14 cellular contexts compared by ENCODE assay signal in genomic region chr22:49738006-49738405, GRCh38.
DNase-seq lines count a peak whose midpoint lies in the region; ATAC-seq and TF ChIP-seq lines count a peak whose summit lies in the region.
"Had no signal": no experiment of that assay in that cellular context is flagged by ENCODE, and none has a peak within 500 bp of the region (broad histone marks: within the 10 kb centered on the region; RNA-seq: fewer than 3 reads in every experiment).

No MANE protein-coding gene starts in this region.

- 90% methylated on average over 12 of the region's 12 CpGs for WGBS in right cardiac atrium
- WGBS in esophagus muscularis mucosa, result 94% methylated on average over 5 of the region's 12 CpGs

- ATAC-seq in right cardiac atrium, result no peak
- ATAC-seq: A549, GM23338, HepG2 had no signal

- TF ChIP-seq POLR2A in esophagus muscularis mucosa (IDR thresholded peaks at IDR 0.05; ENCODE audit: low read depth), result no peak

- H3K4me3 ChIP-seq in right cardiac atrium (ENCODE audit: low read length), result no peak overlapping the region
- no peak overlapping the region for H3K4me3 ChIP-seq in esophagus muscularis mucosa
- H3K4me3 ChIP-seq: A549, GM23338 had no signal

- H3K4me1 ChIP-seq in right cardiac atrium (ENCODE audit: control insufficient read depth, insufficient read depth, low read length), result no peaks in the 10 kb centered on the region
- H3K4me1 ChIP-seq in esophagus muscularis mucosa, result no peaks in the 10 kb centered on the region
- H3K4me1 ChIP-seq: A549, BE2C had no signal

- H3K27me3 ChIP-seq in right cardiac atrium (ENCODE audit: control insufficient read depth, insufficient read depth) (no peaks in the 10 kb centered on the region), esophagus muscularis mucosa (peaks cover 0 to 74% (median 3%) of the 10 kb centered on the region in 4 donors)

- no peak for TF ChIP-seq EP300 in esophagus muscularis mucosa (IDR thresholded peaks at IDR 0.05)

- H3K9me3 ChIP-seq in right cardiac atrium (ENCODE audit: control insufficient read depth, low read length), result no peaks in the 10 kb centered on the region
- peaks cover 0 to 4% (median 3%) of the 10 kb centered on the region in 4 donors for H3K9me3 ChIP-seq in esophagus muscularis mucosa
- H3K9me3 ChIP-seq: A549, BE2C had no signal

- H3K36me3 ChIP-seq in esophagus muscularis mucosa, result no peaks in the 10 kb centered on the region
- H3K36me3 ChIP-seq: BE2C had no signal

- H3K27ac ChIP-seq in right cardiac atrium (ENCODE audit: low read length) (no peak overlapping the region), esophagus muscularis mucosa (replicated peaks in 1 of 4) (no peak overlapping the region)
- H3K27ac ChIP-seq: A549, C4-2B had no signal

- intact Hi-C loops in right cardiac atrium (cut with DNase I) (no loop called here), cardiac septum (cut with DNase I) (no loop called here), esophagus muscularis mucosa (cut with DNase I) (no loop called here), posterior vena cava (cut with DNase I) (no loop called here)

- DNase-seq in right cardiac atrium (peak in 2 of 3 donors; percentile 24 to 31), cardiac septum (ENCODE audit: low spot score) (no peak), esophagus muscularis mucosa (ENCODE audit: extremely low spot score) (peak; percentile 78), posterior vena cava (ENCODE audit: low spot score) (peak; percentile 55), GM03348 (ENCODE audit: low spot score) (no peak), NCI-H524 treated with DMSO at 0.1 percent for 48 hours (lab: John Stamatoyannopoulos, UW) (no peak)
- DNase-seq: BE2C; CD4-positive, alpha-beta memory T cell; DMS79; H7 had no signal

- no peak for TF ChIP-seq CTCF in esophagus muscularis mucosa (IDR thresholded peaks at IDR 0.05)

Comparison
In these comparisons a context has a peak if more than half of its experiments do, and no peak if none do; other contexts are left out.
1. DNase-seq: peak in right cardiac atrium (2 of 3), esophagus muscularis mucosa (single experiment) and posterior vena cava (single experiment); none in cardiac septum (single experiment), GM03348 (single experiment) and NCI-H524 treated with DMSO at 0.1 percent for 48 hours (single experiment).